8 cellular contexts compared by ENCODE assay signal in genomic region chr3:129160891-129161859, GRCh38. TPM values are rescaled to one million over a fixed set of nuclear protein-coding genes. Genes with fewer than 3 reads are reported as not detected.
DNase-seq lines count a peak whose midpoint lies in the region; ATAC-seq and TF ChIP-seq lines count a peak whose summit lies in the region.

Gene ISY1 (minus strand): TSS chr3:129161063. CDS start chr3:129160975, 88 bp downstream.

- peak; percentile 80 for TF ChIP-seq CTCF in GM13977 (IDR thresholded peaks at IDR 0.05; ENCODE audit: extremely low read depth, insufficient read depth, missing control alignments)
- peak; percentile 28 to 66 (median 54) for TF ChIP-seq CTCF in prostate gland (IDR thresholded peaks at IDR 0.05)

- no peaks in the 10 kb centered on the region for H3K27me3 ChIP-seq in prostate gland (replicated peaks; ENCODE audit: insufficient read depth)

- intact Hi-C loops in T-helper 1 cell treated with Interleukin-12 subunit alpha and Interleukin-12 subunit beta and Interleukin-4 antibody, amounts not matched to agents 30 ng/mL and 1 ng/mL, for 36 hours (cut with micrococcal nuclease): loop anchor here (1.0 kb wide), 14 partner anchors 23 to 1109 kb away; partner anchors contain the start of genes CFAP92, COPG1, HMCES and RPN1
- intact Hi-C loops in left cardiac atrium (cut with DNase I) (no loop called here), prostate gland (cut with DNase I) (no loop called here)

- DNase-seq in GM13977 (ENCODE audit: low spot score) (peak; percentile 92), NCI-H146 treated with DMSO at 0.1 percent for 48 hours (lab: John Stamatoyannopoulos, UW; ENCODE audit: unreplicated experiment) (peak; percentile 97), amniotic epithelial cell (ENCODE audit: low read depth) (peak; percentile 95), left cardiac atrium (peak; percentile 91), prostate gland (ENCODE audit: low spot score) (peak; percentile 89)

- peaks cover 0 to 1% of the 10 kb centered on the region in 2 donors for H3K36me3 ChIP-seq in prostate gland
- H3K36me3 ChIP-seq in urinary bladder (ENCODE audit: insufficient read depth): peaks cover 2% of the 10 kb centered on the region

- peak within 1 kb of the TSS; percentile 94 to 96 for H3K27ac ChIP-seq in prostate gland
- H3K27ac ChIP-seq in urinary bladder (ENCODE audit: low read depth): peak within 1 kb of the TSS; percentile 77

- in situ Hi-C loops in GM13977 (cut with MboI; ENCODE audit: low pct_unique_long_range_greater_than_20kb, low sequenced_read_pairs, unreplicated experiment): no loop called here

- H3K4me1 ChIP-seq in prostate gland (replicated peaks) (peaks cover 7% of the 10 kb centered on the region), urinary bladder (ENCODE audit: insufficient read depth) (no peaks in the 10 kb centered on the region)

- WGBS in prostate gland: under 1% methylated on average over 63 of the region's 67 CpGs
- under 1% methylated on average over 67 of the region's 67 CpGs for WGBS in urinary bladder

- peak; percentile 51 for TF ChIP-seq POLR2A in prostate gland (IDR thresholded peaks at IDR 0.05)

- no peaks in the 10 kb centered on the region for H3K9me3 ChIP-seq in prostate gland

- H3K4me3 ChIP-seq in prostate gland: peak within 1 kb of the TSS; percentile 62 to 80
- peak within 1 kb of the TSS; percentile 80 for H3K4me3 ChIP-seq in urinary bladder (ENCODE audit: low read depth, low read length)

- ATAC-seq in HG02884 (IDR thresholded peaks at IDR 0.05; ENCODE audit: unreplicated experiment) (peak; percentile 76), left cardiac atrium (peak; percentile 94 to 96)

RNA-seq across cellular contexts. Expression of gene ISY1, which starts in this region (rescaled TPM):
- total RNA-seq in T-helper 1 cell treated with Interleukin-12 subunit alpha and Interleukin-12 subunit beta and Interleukin-4 antibody, amounts not matched to agents 30 ng/mL and 1 ng/mL, for 36 hours: 66.5 and 68.5 TPM in 2 replicates
- 10 to 100 TPM; 23.3 to 28.3 TPM for total RNA-seq in left cardiac atrium
- total RNA-seq in prostate gland: 10 to 100 TPM; 22.3 to 29.1 TPM
- total RNA-seq in urinary bladder: 30.1 TPM
- 34.8 TPM for polyA plus RNA-seq in urinary bladder

Comparison
In these comparisons a context has a peak if more than half of its experiments do, and no peak if none do; other contexts are left out.
1. Peak in every context shown above with its lines: DNase-seq, ATAC-seq, H3K4me3 ChIP-seq and H3K27ac ChIP-seq.